2 cellular contexts compared by ENCODE assay signal in the genomic region with DNA sequence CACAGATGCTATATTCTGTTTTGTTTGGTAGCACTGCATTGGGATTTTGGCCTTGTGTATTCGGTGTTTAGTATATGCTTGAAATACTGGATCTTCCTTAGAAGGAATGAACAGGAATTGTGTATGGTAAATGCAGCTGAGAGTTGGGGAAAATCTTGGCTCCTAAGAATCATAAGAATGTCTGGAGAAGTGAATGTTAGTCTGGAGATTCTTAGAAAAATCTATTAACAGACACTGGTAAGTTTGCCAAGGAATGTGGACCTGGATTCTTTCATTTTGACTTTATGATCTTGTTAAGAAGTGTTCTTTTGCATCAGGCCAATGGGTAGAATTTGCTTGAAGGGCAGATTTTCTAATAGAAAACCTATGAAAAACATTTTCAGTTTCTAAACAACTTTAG.
A peak's percentile ranks its signal among the peaks of the same experiment; 100 is the strongest.
TF ChIP-seq lines count a peak whose summit lies in the region.

No MANE protein-coding gene starts in this region.

TF ChIP-seq in liver, 16 proteins besides CTCF, POLR2A, EP300 and RAD21:
- TF ChIP-seq, protein P1, sequence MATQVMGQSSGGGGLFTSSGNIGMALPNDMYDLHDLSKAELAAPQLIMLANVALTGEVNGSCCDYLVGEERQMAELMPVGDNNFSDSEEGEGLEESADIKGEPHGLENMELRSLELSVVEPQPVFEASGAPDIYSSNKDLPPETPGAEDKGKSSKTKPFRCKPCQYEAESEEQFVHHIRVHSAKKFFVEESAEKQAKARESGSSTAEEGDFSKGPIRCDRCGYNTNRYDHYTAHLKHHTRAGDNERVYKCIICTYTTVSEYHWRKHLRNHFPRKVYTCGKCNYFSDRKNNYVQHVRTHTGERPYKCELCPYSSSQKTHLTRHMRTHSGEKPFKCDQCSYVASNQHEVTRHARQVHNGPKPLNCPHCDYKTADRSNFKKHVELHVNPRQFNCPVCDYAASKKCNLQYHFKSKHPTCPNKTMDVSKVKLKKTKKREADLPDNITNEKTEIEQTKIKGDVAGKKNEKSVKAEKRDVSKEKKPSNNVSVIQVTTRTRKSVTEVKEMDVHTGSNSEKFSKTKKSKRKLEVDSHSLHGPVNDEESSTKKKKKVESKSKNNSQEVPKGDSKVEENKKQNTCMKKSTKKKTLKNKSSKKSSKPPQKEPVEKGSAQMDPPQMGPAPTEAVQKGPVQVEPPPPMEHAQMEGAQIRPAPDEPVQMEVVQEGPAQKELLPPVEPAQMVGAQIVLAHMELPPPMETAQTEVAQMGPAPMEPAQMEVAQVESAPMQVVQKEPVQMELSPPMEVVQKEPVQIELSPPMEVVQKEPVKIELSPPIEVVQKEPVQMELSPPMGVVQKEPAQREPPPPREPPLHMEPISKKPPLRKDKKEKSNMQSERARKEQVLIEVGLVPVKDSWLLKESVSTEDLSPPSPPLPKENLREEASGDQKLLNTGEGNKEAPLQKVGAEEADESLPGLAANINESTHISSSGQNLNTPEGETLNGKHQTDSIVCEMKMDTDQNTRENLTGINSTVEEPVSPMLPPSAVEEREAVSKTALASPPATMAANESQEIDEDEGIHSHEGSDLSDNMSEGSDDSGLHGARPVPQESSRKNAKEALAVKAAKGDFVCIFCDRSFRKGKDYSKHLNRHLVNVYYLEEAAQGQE (IDR thresholded peaks at IDR 0.05), result peak; percentile 17
- no peak for TF ChIP-seq JUND (IDR thresholded peaks at IDR 0.05)

TF ChIP-seq in HepG2, 621 proteins besides CTCF, POLR2A, EP300 and RAD21:
- TF ChIP-seq RFXANK (CRISPR knock-in tag; IDR thresholded peaks at IDR 0.05) (no peak), NR1H2 (CRISPR knock-in tag; IDR thresholded peaks at IDR 0.05; ENCODE audit: borderline replicate concordance, low read depth) (no peak), ZNF773 (CRISPR knock-in tag; IDR thresholded peaks at IDR 0.05; ENCODE audit: borderline replicate concordance) (no peak), ZNF709 (CRISPR knock-in tag; IDR thresholded peaks at IDR 0.05) (no peak), ZNF235 (CRISPR knock-in tag; IDR thresholded peaks at IDR 0.05; ENCODE audit: borderline replicate concordance) (no peak), ZNF878 (CRISPR knock-in tag; IDR thresholded peaks at IDR 0.05) (no peak), PLRG1 (conservative IDR thresholded peaks at IDR 0.05) (no peak)
- TF ChIP-seq, protein P2, sequence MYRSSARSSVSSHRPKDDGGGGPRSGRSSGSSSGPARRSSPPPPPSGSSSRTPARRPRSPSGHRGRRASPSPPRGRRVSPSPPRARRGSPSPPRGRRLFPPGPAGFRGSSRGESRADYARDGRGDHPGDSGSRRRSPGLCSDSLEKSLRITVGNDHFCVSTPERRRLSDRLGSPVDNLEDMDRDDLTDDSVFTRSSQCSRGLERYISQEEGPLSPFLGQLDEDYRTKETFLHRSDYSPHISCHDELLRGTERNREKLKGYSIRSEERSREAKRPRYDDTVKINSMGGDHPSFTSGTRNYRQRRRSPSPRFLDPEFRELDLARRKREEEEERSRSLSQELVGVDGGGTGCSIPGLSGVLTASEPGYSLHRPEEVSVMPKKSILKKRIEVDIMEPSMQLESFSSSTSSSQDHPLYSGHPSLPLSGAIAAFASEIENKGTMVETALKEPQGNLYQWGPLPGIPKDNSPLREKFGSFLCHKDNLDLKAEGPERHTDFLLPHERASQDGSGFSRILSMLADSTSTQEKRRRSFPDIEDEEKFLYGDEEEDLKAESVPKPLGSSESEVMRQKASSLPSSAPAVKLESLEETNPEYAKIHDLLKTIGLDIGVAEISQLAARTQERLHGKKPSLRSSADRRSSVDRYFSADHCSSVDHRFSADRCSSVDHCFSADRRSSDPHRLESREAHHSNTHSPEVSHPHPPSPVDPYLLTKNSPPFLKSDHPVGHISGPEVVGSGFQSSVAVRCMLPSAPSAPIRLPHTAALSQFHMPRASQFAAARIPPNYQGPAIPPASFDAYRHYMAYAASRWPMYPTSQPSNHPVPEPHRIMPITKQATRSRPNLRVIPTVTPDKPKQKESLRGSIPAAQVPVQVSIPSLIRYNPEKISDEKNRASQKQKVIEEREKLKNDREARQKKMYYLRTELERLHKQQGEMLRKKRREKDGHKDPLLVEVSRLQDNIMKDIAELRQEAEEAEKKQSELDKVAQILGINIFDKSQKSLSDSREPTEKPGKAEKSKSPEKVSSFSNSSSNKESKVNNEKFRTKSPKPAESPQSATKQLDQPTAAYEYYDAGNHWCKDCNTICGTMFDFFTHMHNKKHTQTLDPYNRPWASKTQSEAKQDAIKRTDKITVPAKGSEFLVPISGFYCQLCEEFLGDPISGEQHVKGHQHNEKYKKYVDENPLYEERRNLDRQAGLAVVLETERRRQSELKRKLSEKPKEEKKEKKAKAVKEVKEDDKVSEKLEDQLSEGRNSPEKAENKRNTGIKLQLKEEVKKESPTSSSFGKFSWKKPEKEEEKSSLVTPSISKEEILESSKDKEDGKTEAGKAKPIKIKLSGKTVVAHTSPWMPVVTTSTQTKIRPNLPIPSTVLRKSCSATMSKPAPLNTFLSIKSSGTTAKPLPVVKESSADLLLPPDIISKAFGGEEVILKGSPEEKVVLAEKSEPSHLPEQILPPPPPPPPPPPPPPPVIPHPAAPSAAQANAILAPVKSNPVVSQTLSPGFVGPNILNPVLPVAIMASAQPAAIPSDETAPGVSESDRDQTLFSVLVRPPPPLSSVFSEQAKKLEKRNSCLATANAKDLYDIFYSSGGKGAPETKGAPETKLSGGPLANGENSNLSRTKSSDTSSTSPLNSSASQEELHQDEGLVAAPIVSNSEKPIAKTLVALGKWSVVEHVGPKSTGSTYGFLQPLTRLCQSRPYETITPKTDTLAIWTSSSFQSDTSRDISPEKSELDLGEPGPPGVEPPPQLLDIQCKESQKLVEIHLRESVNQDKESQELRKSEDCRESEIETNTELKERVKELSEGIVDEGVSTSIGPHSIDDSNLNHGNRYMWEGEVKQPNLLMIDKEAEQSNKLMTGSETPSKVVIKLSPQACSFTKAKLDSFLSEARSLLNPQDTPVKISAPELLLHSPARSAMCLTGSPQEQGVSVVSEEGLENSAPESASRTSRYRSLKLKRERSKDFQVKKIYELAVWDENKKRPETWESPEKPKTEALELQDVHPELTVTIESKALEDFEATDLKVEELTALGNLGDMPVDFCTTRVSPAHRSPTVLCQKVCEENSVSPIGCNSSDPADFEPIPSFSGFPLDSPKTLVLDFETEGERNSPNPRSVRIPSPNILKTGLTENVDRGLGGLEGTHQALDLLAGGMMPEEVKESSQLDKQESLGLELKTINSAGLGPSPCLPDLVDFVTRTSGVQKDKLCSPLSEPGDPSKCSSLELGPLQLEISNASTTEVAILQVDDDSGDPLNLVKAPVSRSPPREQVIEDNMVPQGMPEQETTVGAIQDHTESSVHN (CRISPR knock-in tag; IDR thresholded peaks at IDR 0.05), result no peak
- TF ChIP-seq, protein P3, sequence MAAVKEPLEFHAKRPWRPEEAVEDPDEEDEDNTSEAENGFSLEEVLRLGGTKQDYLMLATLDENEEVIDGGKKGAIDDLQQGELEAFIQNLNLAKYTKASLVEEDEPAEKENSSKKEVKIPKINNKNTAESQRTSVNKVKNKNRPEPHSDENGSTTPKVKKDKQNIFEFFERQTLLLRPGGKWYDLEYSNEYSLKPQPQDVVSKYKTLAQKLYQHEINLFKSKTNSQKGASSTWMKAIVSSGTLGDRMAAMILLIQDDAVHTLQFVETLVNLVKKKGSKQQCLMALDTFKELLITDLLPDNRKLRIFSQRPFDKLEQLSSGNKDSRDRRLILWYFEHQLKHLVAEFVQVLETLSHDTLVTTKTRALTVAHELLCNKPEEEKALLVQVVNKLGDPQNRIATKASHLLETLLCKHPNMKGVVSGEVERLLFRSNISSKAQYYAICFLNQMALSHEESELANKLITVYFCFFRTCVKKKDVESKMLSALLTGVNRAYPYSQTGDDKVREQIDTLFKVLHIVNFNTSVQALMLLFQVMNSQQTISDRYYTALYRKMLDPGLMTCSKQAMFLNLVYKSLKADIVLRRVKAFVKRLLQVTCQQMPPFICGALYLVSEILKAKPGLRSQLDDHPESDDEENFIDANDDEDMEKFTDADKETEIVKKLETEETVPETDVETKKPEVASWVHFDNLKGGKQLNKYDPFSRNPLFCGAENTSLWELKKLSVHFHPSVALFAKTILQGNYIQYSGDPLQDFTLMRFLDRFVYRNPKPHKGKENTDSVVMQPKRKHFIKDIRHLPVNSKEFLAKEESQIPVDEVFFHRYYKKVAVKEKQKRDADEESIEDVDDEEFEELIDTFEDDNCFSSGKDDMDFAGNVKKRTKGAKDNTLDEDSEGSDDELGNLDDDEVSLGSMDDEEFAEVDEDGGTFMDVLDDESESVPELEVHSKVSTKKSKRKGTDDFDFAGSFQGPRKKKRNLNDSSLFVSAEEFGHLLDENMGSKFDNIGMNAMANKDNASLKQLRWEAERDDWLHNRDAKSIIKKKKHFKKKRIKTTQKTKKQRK (IDR thresholded peaks at IDR 0.05; ENCODE audit: low read length), result no peak
